ENCODE assay signal across 8 cellular contexts in the genomic region with DNA sequence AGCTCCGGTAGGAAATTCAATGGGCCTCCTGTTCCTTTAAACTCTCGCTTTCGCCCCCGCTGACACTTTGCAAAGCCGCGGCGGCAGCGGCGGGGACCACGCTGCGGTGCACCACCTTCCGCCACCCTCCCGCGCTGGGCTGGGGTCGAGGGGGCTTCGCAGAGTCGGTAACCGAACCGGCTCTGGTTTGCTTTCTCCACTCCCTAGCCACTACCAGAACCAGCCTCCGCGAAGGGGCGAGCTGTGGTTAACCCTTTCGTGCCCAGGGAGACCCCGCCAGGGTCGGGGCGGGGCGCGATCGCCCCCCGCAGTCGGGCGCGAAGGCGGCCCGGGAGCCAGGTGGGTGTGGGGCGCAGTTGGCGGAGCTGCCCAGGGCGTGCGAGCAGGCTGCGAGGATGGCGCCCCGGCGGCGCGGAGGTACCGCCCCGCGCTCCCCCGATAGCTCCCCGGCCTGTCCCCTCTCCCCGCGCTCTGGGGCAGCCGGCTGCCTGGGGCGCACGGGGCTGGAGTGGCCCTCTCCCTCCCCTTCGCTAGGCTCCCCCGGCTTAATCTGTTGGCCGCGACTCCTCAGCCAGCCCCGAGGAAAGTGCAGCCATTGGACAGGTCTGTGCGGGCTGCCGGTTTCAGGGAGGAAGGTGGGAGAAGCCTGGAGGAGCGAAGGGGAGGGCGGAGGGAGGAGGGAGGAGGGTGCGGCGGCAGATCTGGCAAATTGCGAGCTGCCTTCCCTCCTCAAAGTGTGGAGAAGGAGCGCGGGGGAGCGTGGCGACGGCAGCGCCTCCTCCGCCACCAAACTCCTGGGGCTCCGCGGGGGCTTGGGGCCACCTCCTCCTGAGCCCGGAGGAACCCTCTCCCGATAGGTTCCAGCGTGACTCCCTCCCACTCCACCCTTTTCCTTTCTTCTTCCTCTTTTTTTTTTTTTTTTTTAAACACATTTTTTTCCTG. TPM values are rescaled to one million over a fixed set of nuclear protein-coding genes. Genes with fewer than 3 reads are reported as not detected.
DNase-seq lines count a peak whose midpoint lies in the region; ATAC-seq and TF ChIP-seq lines count a peak whose summit lies in the region.

No MANE protein-coding gene starts in this region.

- H3K4me3 ChIP-seq in SK-N-SH (ENCODE audit: low read depth in 2 of 2, low read length in 1 of 2) (peak overlapping the region; percentile 72 to 81), esophagus squamous epithelium (peak overlapping the region; percentile 66 to 91 (median 81)), mucosa of rectum (ENCODE audit: low read length in 2 of 2) (peak overlapping the region; percentile 90 to 95), upper lobe of left lung (peak overlapping the region; percentile 48 to 90 (median 78))

- intact Hi-C loops in esophagus squamous epithelium (cut with DNase I): no loop called here

- TF ChIP-seq CTCF in SK-N-SH (IDR thresholded peaks at IDR 0.05): no peak
- TF ChIP-seq CTCF in esophagus squamous epithelium (IDR thresholded peaks at IDR 0.05): peak in 1 of 6 experiments; percentile 3
- peak in 1 of 6 experiments; percentile 5 for TF ChIP-seq CTCF in upper lobe of left lung (IDR thresholded peaks at IDR 0.05)

- peak overlapping the region; percentile 37; the same call in 1 of the 2 replicates for H3K9ac ChIP-seq in SK-N-SH
- peak overlapping the region; percentile 80 to 90 for H3K9ac ChIP-seq in mucosa of rectum (ENCODE audit: low read depth in 1 of 2, low read length in 2 of 2)

- no peaks in the 10 kb centered on the region for H3K9me2 ChIP-seq in SK-N-SH

- no peak for TF ChIP-seq RAD21 in SK-N-SH (IDR thresholded peaks at IDR 0.05; ENCODE audit: low read length)

- in situ Hi-C loops in ACHN (cut with HindIII; ENCODE audit: low pct_ligation_motif_present, low pct_unique_long_range_greater_than_20kb, low sequenced_read_pairs): no loop called here

- peaks cover 0 to 13% of the 10 kb centered on the region in 2 experiments; a peak in 2 of 4 replicates for H3K4me1 ChIP-seq in SK-N-SH (ENCODE audit: control insufficient read depth in 1 of 2, insufficient read depth in 2 of 2, low read depth in 1 of 2, low read length in 1 of 2)
- H3K4me1 ChIP-seq in esophagus squamous epithelium: peaks cover 0 to 39% (median 5%) of the 10 kb centered on the region in 3 donors
- H3K4me1 ChIP-seq in mucosa of rectum (ENCODE audit: control insufficient read depth in 2 of 2, insufficient read depth in 2 of 2, low read length in 2 of 2): peaks cover 3 to 10% of the 10 kb centered on the region in 2 donors
- peaks cover 0 to 27% (median 3%) of the 10 kb centered on the region in 4 donors for H3K4me1 ChIP-seq in upper lobe of left lung

- H3K36me3 ChIP-seq in SK-N-SH (replicated peaks in 1 of 2; ENCODE audit: control insufficient read depth in 1 of 2, insufficient read depth in 2 of 2, low read length in 1 of 2) (no peaks in the 10 kb centered on the region), esophagus squamous epithelium (peaks cover 0 to 1% (median 0%) of the 10 kb centered on the region in 3 donors), mucosa of rectum (ENCODE audit: control insufficient read depth in 2 of 2, insufficient read depth in 2 of 2, low read length in 2 of 2) (no peaks in the 10 kb centered on the region), upper lobe of left lung (no peaks in the 10 kb centered on the region)

- DNase-seq in ACHN (peak; percentile 82), HEK293T (ENCODE audit: extremely low spot score) (peak; percentile 57), SK-N-SH (peak; percentile 75), esophagus squamous epithelium (lab: John Stamatoyannopoulos, UW) (no peak), upper lobe of left lung (peak; percentile 68 to 91), RPMI8226 (no peak)

- H3K27ac ChIP-seq in SK-N-SH (ENCODE audit: low read depth in 2 of 2, low read length in 1 of 2) (peak overlapping the region in 1 of 2 experiments; percentile 72; a peak in 2 of 4 replicates), esophagus squamous epithelium (peak overlapping the region; percentile 92 to 96 (median 95)), mucosa of rectum (ENCODE audit: low read depth in 2 of 2, low read length in 2 of 2) (peak overlapping the region; percentile 86 to 89), upper lobe of left lung (peak overlapping the region; percentile 85 to 94 (median 88))

- POLR2A ChIA-PET in HEK293T (lab: Yijun Ruan, JAX) (interaction anchor here (1.4 kb wide), 2 partner anchors 20 to 151 kb away, joined by 3 to 6 read pairs; no protein-coding TSS in a partner anchor), SK-N-SH (lab: Yijun Ruan, JAX) (no interaction called here)

- under 1% methylated on average over 44 of the region's 79 CpGs for WGBS in SK-N-SH (ENCODE audit: low lambda C conversion rate)
- 2 to 17% methylated on average over 17 to 21 of the region's 79 CpGs for WGBS in esophagus squamous epithelium, 2 donors
- 1% methylated on average over 26 to 52 of the region's 79 CpGs for WGBS in upper lobe of left lung, 2 donors

- peak overlapping the region; percentile 93 for H2AFZ ChIP-seq in SK-N-SH (ENCODE audit: low read depth)

- peak overlapping the region; percentile 96 for H3K4me2 ChIP-seq in SK-N-SH

- H3K27me3 ChIP-seq in SK-N-SH (ENCODE audit: insufficient read depth): peaks cover 24% of the 10 kb centered on the region
- peaks cover 0 to 17% (median 0%) of the 10 kb centered on the region in 4 donors for H3K27me3 ChIP-seq in esophagus squamous epithelium
- H3K27me3 ChIP-seq in mucosa of rectum (ENCODE audit: control insufficient read depth in 2 of 2, insufficient read depth in 2 of 2, low read length in 2 of 2): no peaks in the 10 kb centered on the region
- no peaks in the 10 kb centered on the region for H3K27me3 ChIP-seq in upper lobe of left lung

- no peaks in the 10 kb centered on the region for H3K79me2 ChIP-seq in SK-N-SH (ENCODE audit: insufficient read depth)

- no peak for TF ChIP-seq EP300 in SK-N-SH (IDR thresholded peaks at IDR 0.05; ENCODE audit: borderline replicate concordance in 1 of 2, low read depth in 1 of 2, low read length in 1 of 2)
- no peak for TF ChIP-seq EP300 in upper lobe of left lung (IDR thresholded peaks at IDR 0.05)

- no peaks in the 10 kb centered on the region for H4K20me1 ChIP-seq in SK-N-SH (ENCODE audit: insufficient read depth)

- H3K9me3 ChIP-seq in SK-N-SH: no peaks in the 10 kb centered on the region
- no peaks in the 10 kb centered on the region for H3K9me3 ChIP-seq in esophagus squamous epithelium
- no peaks in the 10 kb centered on the region for H3K9me3 ChIP-seq in mucosa of rectum (ENCODE audit: control insufficient read depth in 2 of 2, low read length in 2 of 2)
- no peaks in the 10 kb centered on the region for H3K9me3 ChIP-seq in upper lobe of left lung

- peaks cover 16% of the 10 kb centered on the region for H3F3A ChIP-seq in SK-N-SH (replicated peaks; ENCODE audit: insufficient read depth)

- ATAC-seq in upper lobe of left lung (ENCODE audit: low FRiP score in 2 of 2): peak; percentile 84 to 87
- ATAC-seq in GM18520 (IDR thresholded peaks at IDR 0.05; ENCODE audit: unreplicated experiment): no peak

- peak in 1 of 4 donors; percentile 51 for TF ChIP-seq POLR2A in esophagus squamous epithelium (IDR thresholded peaks at IDR 0.05)
- peak in 1 of 4 donors; percentile 51 for TF ChIP-seq POLR2A in upper lobe of left lung (IDR thresholded peaks at IDR 0.05)

- CTCF ChIA-PET in HEK293T (lab: Yijun Ruan, JAX) (interaction anchor here (1.0 kb wide), 1 partner anchor 1126 kb away, joined by 3 read pairs; no protein-coding TSS in a partner anchor), SK-N-SH (lab: Yijun Ruan, JAX) (interaction anchor here (0.7 to 2.0 kb wide), 8 partner anchors 27 to 1127 kb away, joined by 3 to 7 read pairs (median 3); no protein-coding TSS in a partner anchor)

TF ChIP-seq in HEK293T, 16 proteins besides CTCF, POLR2A, EP300 and RAD21 (continues in another document):
- no peak for TF ChIP-seq NFRKB (IDR thresholded peaks at IDR 0.05)
- TF ChIP-seq FOXM1 (IDR thresholded peaks at IDR 0.05; ENCODE audit: borderline replicate concordance): 0 out of 2 replicates have a peak, but pooled peaks have one; percentile 4
- no peak for TF ChIP-seq CTBP1 (IDR thresholded peaks at IDR 0.05; ENCODE audit: borderline replicate concordance)
- TF ChIP-seq SP1 (IDR thresholded peaks at IDR 0.05): no peak
- peak; percentile 91 for TF ChIP-seq ZNF384 (IDR thresholded peaks at IDR 0.05)
- TF ChIP-seq SUZ12 (IDR thresholded peaks at IDR 0.05): no peak
- TF ChIP-seq FOXK2 (IDR thresholded peaks at IDR 0.05): no peak
- no peak for TF ChIP-seq FOXA1 (IDR thresholded peaks at IDR 0.05)
- TF ChIP-seq BHLHE40 (IDR thresholded peaks at IDR 0.05; ENCODE audit: borderline replicate concordance): no peak

TF ChIP-seq in SK-N-SH, 30 proteins besides CTCF, POLR2A, EP300 and RAD21:
- TF ChIP-seq EZH2phosphoT487 (IDR thresholded peaks at IDR 0.05; ENCODE audit: borderline replicate concordance, low read depth) (no peak), CHD2 (IDR thresholded peaks at IDR 0.05; ENCODE audit: low read length, partially characterized antibody) (no peak), SIN3A (IDR thresholded peaks at IDR 0.05; ENCODE audit: borderline replicate concordance, low read depth, low read length) (no peak), MXI1 (IDR thresholded peaks at IDR 0.05; ENCODE audit: low read depth, low read length) (peak; percentile 23; the same call in 1 of the 2 replicates)
- TF ChIP-seq, protein P1, sequence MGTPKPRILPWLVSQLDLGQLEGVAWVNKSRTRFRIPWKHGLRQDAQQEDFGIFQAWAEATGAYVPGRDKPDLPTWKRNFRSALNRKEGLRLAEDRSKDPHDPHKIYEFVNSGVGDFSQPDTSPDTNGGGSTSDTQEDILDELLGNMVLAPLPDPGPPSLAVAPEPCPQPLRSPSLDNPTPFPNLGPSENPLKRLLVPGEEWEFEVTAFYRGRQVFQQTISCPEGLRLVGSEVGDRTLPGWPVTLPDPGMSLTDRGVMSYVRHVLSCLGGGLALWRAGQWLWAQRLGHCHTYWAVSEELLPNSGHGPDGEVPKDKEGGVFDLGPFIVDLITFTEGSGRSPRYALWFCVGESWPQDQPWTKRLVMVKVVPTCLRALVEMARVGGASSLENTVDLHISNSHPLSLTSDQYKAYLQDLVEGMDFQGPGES (IDR thresholded peaks at IDR 0.05; ENCODE audit: low read depth, low read length): no peak

RNA-seq across cellular contexts. Expression of gene PLXDC2, which starts 0.5 kb away (rescaled TPM):
- polyA plus RNA-seq in SK-N-SH (2012; rRNA removed): 2.5 and 3.0 TPM in 2 replicates
- 1.8 and 1.9 TPM in 2 replicates for polyA plus RNA-seq in SK-N-SH (2012; cell fraction: cytosol; rRNA removed)
- polyA plus RNA-seq in SK-N-SH (2012; cell fraction: nucleus; rRNA removed): 1.5 and 3.6 TPM in 2 replicates
- total RNA-seq in esophagus squamous epithelium (10 to 100 TPM; 22.4 to 50.4 (median 36.9) TPM), upper lobe of left lung (100 to 1,000 TPM in 1 of 6 donors, 10 to 100 TPM in 5; 39.0 to 129 (median 68.0) TPM)

Comparison
In these comparisons a context has a peak if more than half of its experiments do, and no peak if none do; other contexts are left out.
1. DNase-seq: peak in ACHN (single experiment), HEK293T (single experiment), SK-N-SH (single experiment) and upper lobe of left lung (2 of 2); none in esophagus squamous epithelium (single experiment) and RPMI8226 (single experiment).
2. Peak in every context shown above with its lines, with median percentiles within 50 percentile points of each other: H3K4me3 ChIP-seq.